14 cellular contexts compared by ENCODE assay signal in genomic region chr2:191386938-191387536, GRCh38.
A peak's percentile ranks its signal among the peaks of the same experiment; 100 is the strongest.
DNase-seq lines count a peak whose midpoint lies in the region; TF ChIP-seq lines count a peak whose summit lies in the region.
"Had no signal": no experiment of that assay in that cellular context is flagged by ENCODE, and none has a peak within 500 bp of the region (broad histone marks: within the 10 kb centered on the region; RNA-seq: fewer than 3 reads in every experiment).

No MANE protein-coding gene starts in this region.

- no peak overlapping the region for H4K91ac ChIP-seq in mesenchymal stem cell (ENCODE audit: low read length)

- H3K18ac ChIP-seq in mesenchymal stem cell (ENCODE audit: low read depth in 1 of 2, low read length in 2 of 2) = peak overlapping the region in 1 of 2 experiments; percentile 57

- no peak overlapping the region for H4K8ac ChIP-seq in mesenchymal stem cell (ENCODE audit: low read length)

- no peaks in the 10 kb centered on the region for H3K27me3 ChIP-seq in mesenchymal stem cell (ENCODE audit: control insufficient read depth in 1 of 2, insufficient read depth in 1 of 2, low read length in 2 of 2)
- H3K27me3 ChIP-seq in Caco-2 (replicated peaks; ENCODE audit: control insufficient read depth, insufficient read depth, low read length) = no peaks in the 10 kb centered on the region

- CTCF ChIA-PET in Caco-2 (lab: Charles Lee) = no interaction called here

- H3K79me1 ChIP-seq in mesenchymal stem cell (replicated peaks; ENCODE audit: low read length, poor library complexity, severe bottlenecking) = peaks cover 19% of the 10 kb centered on the region

- no peak overlapping the region for H2BK5ac ChIP-seq in mesenchymal stem cell (ENCODE audit: low read depth, low read length, poor library complexity, severe bottlenecking)

- H3K4me3 ChIP-seq in cardiac fibroblast (replicated peaks in 1 of 2; ENCODE audit: low read depth in 2 of 2, low read length in 2 of 2) (no peak overlapping the region), mesenchymal stem cell (ENCODE audit: insufficient read depth in 1 of 2, low read depth in 1 of 2, low read length in 2 of 2) (no peak overlapping the region), Caco-2 (ENCODE audit: low read depth, low read length) (no peak overlapping the region)

- no peaks in the 10 kb centered on the region for H3K27me3 Mint-ChIP-seq in Caco-2 (ENCODE audit: insufficient read depth, unreplicated experiment)
- H3K27me3 Mint-ChIP-seq: activated naive CD4-positive, alpha-beta T cell treated with anti-CD3 and anti-CD28 coated beads, Interleukin-2, amount 50 U/mL, for 24 hours; CD4-positive, alpha-beta T cell had no signal

- H2AK5ac ChIP-seq in mesenchymal stem cell (ENCODE audit: low read length, severe bottlenecking) = peak overlapping the region; percentile 11

- peak overlapping the region in 1 of 2 experiments; percentile 63 for H2BK12ac ChIP-seq in mesenchymal stem cell (ENCODE audit: low read length in 2 of 2)

- peak overlapping the region; percentile 16 for H3K9ac ChIP-seq in mesenchymal stem cell (ENCODE audit: low read length)

- H3K36me3 ChIP-seq in mesenchymal stem cell (ENCODE audit: control insufficient read depth in 1 of 2, insufficient read depth in 2 of 2, low read depth in 1 of 2, low read length in 2 of 2) (peaks cover 27 to 99% of the 10 kb centered on the region in 2 experiments), Caco-2 (ENCODE audit: control insufficient read depth, insufficient read depth, low read length) (no peaks in the 10 kb centered on the region; the same call in none of the 2 replicates)

- POLR2A ChIA-PET in Caco-2 (lab: Charles Lee) = no interaction called here

- WGBS in mesenchymal stem cell = 81% methylated on average over 7 of the region's 7 CpGs

- BruUV-seq in Caco-2 (replicated peaks; lab: Mats Ljungman, UMichigan) = no TSS peak

- H2BK120ac ChIP-seq in mesenchymal stem cell (ENCODE audit: low read depth, low read length) = no peak overlapping the region

- H3K23ac ChIP-seq in mesenchymal stem cell (ENCODE audit: low read length in 2 of 2) = no peak overlapping the region

- H3K4me1 ChIP-seq in mesenchymal stem cell (ENCODE audit: control insufficient read depth, insufficient read depth, low read depth, low read length) = peaks cover 6% of the 10 kb centered on the region
- peaks cover 10% of the 10 kb centered on the region for H3K4me1 ChIP-seq in Caco-2

- no peaks in the 10 kb centered on the region for H3K9me3 Mint-ChIP-seq in Caco-2 (ENCODE audit: unreplicated experiment)
- H3K9me3 Mint-ChIP-seq: activated naive CD4-positive, alpha-beta T cell treated with anti-CD3 and anti-CD28 coated beads, Interleukin-2, amount 50 U/mL, for 24 hours; CD4-positive, alpha-beta T cell had no signal

- peaks cover 58% of the 10 kb centered on the region for H3K36me3 Mint-ChIP-seq in Caco-2 (ENCODE audit: insufficient read depth, unreplicated experiment)

- intact Hi-C loops in Caco-2 (cut with micrococcal nuclease; ENCODE audit: unreplicated experiment) = no loop called here

- DNase-seq in AG08395 (ENCODE audit: low spot score) (peak; percentile 76), HT1080 (ENCODE audit: low read depth) (peak; percentile 79), cardiac fibroblast (ENCODE audit: low read depth in 2 of 2) (peak; percentile 69 to 89), mesenchymal stem cell (peak; percentile 52), GM19238 (ENCODE audit: insufficient read length, low spot score) (no peak), NCI-H187 (lab: John Stamatoyannopoulos, UW) (no peak), NCI-H345 (lab: John Stamatoyannopoulos, UW) (no peak), Caco-2 (no peak)
- DNase-seq: CD4-positive, alpha-beta T cell; effector memory CD4-positive, alpha-beta T cell; MM.1S; NCI-H524; stimulated activated naive CD4-positive, alpha-beta T cell treated with Interleukin-2 at 50 U/mL for 16 hours had no signal

- no peak overlapping the region for H2BK15ac ChIP-seq in mesenchymal stem cell (ENCODE audit: low read depth, poor library complexity, severe bottlenecking)

- peak overlapping the region in 1 of 2 experiments; percentile 55 for H3K14ac ChIP-seq in mesenchymal stem cell (ENCODE audit: low read length in 2 of 2)

- H3K4me3 Mint-ChIP-seq in Caco-2 (ENCODE audit: unreplicated experiment) = no peak overlapping the region
- H3K4me3 Mint-ChIP-seq: activated naive CD4-positive, alpha-beta T cell treated with anti-CD3 and anti-CD28 coated beads, Interleukin-2, amount 50 U/mL, for 24 hours; CD4-positive, alpha-beta T cell had no signal

- no peak overlapping the region for H3K27ac Mint-ChIP-seq in Caco-2 (ENCODE audit: unreplicated experiment)
- H3K27ac Mint-ChIP-seq: activated naive CD4-positive, alpha-beta T cell treated with anti-CD3 and anti-CD28 coated beads, Interleukin-2, amount 50 U/mL, for 24 hours; CD4-positive, alpha-beta T cell had no signal

- TF ChIP-seq CTCF in cardiac fibroblast (IDR thresholded peaks at IDR 0.05; ENCODE audit: low read depth, low read length) (no peak), Caco-2 (IDR thresholded peaks at IDR 0.05; ENCODE audit: insufficient read depth in 1 of 2, low read depth in 1 of 2, low read length in 1 of 2, severe bottlenecking in 1 of 2, unreplicated experiment in 1 of 2) (no peak)

- H3K9me3 ChIP-seq in mesenchymal stem cell (ENCODE audit: control insufficient read depth, low read length) (no peaks in the 10 kb centered on the region), Caco-2 (no peaks in the 10 kb centered on the region)

- peaks cover 6% of the 10 kb centered on the region for H3K4me1 Mint-ChIP-seq in Caco-2 (ENCODE audit: low read depth, unreplicated experiment)
- H3K4me1 Mint-ChIP-seq: activated naive CD4-positive, alpha-beta T cell treated with anti-CD3 and anti-CD28 coated beads, Interleukin-2, amount 50 U/mL, for 24 hours had no signal

- H2AFZ ChIP-seq in mesenchymal stem cell (ENCODE audit: low read depth, low read length) = no peak overlapping the region

- peak overlapping the region; percentile 53 for H3K27ac ChIP-seq in mesenchymal stem cell (ENCODE audit: low read length, poor library complexity, severe bottlenecking)

- H3K4ac ChIP-seq in mesenchymal stem cell (ENCODE audit: low read depth in 1 of 2, low read length in 2 of 2) = no peak overlapping the region

- no peak overlapping the region for H3K4me2 ChIP-seq in mesenchymal stem cell (ENCODE audit: low read length, poor library complexity, severe bottlenecking)

Comparison
In these comparisons a context has a peak if more than half of its experiments do, and no peak if none do; other contexts are left out.
1. DNase-seq: peak in AG08395 (single experiment), HT1080 (single experiment), cardiac fibroblast (2 of 2) and mesenchymal stem cell (single experiment); none in GM19238 (single experiment), NCI-H187 (0 of 2), NCI-H345 (single experiment) and Caco-2 (0 of 2).